ENCODE assay signal across 23 cellular contexts in the genomic region with DNA sequence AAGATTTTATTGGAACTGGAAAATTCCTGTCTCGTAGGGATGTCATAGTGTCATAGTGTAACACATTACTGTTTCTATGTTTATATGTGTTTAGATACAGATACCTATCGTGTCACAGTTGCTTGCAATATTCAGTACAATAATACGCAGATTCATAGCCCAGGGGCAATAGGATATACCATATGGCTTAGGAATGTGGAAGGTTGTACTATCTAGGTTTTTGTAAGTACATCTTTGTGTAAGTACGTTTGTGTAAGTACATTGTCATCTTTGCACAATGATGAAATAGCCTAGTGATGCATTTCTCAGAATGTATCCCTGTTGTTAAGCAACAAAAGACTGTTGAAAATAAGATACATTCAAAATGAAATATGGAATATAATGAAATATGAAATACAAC.
"Had no signal": no experiment of that assay in that cellular context is flagged by ENCODE, and none has a peak within 500 bp of the region (broad histone marks: within the 10 kb centered on the region; RNA-seq: fewer than 3 reads in every experiment).

No MANE protein-coding gene starts in this region.

- DNase-seq: activated CD4-positive, alpha-beta T cell treated with anti-CD3 and anti-CD28 coated beads for 48 hours; activated CD4-positive, alpha-beta T cell treated with anti-CD3 and anti-CD28 coated beads, Interleukin-2, amount 50 U/mL, for 4 hours; activated CD4-positive, CD25-positive, alpha-beta regulatory T cell treated with anti-CD3 and anti-CD28 coated beads, Interleukin-2, amount 50 U/mL, for 72 hours; activated CD8-positive, alpha-beta memory T cell treated with anti-CD3 and anti-CD28 coated beads, Interleukin-2, amount 50 U/mL, for 48 hours; activated CD8-positive, alpha-beta T cell treated with anti-CD3 and anti-CD28 coated beads, Interleukin-2, amount 10 ng/mL, durations not matched to agents 7 days and 5 days; activated effector memory CD4-positive, alpha-beta T cell treated with Interleukin-2 at 50 U/mL for 16 hours; activated naive CD4-positive, alpha-beta T cell; activated T-cell treated with anti-CD3 and anti-CD28 coated beads, Interleukin-2, amount 50 U/mL, for 24 hours; amniotic stem cell; brain microvascular endothelial cell; caudate nucleus; MM.1S; NCI-H1417; NCI-H1930; NCI-H2171 treated with DMSO at 0.1 percent for 48 hours; NCI-H345; NCI-H510A treated with DMSO at 0.1 percent for 48 hours; NCI-H69; NK-92 treated with Interleukin-12 subunit alpha and Interleukin-12 subunit beta, amount 100 ng/mL, for 24 hours; SHP77 treated with DMSO at 0.1 percent for 48 hours; T-helper 17 cell; T-helper 9 cell had no signal

- H3K27ac ChIP-seq: brain microvascular endothelial cell had no signal

- ATAC-seq: activated CD8-positive, alpha-beta T cell treated with anti-CD3 and anti-CD28 coated beads, Interleukin-2, amount 10 ng/mL, durations not matched to agents 7 days and 5 days; T-helper 17 cell; WTC11 had no signal

- H3K27me3 ChIP-seq: brain microvascular endothelial cell had no signal

- H3K36me3 ChIP-seq: brain microvascular endothelial cell had no signal
